Comparison of ENCODE assay signal across 9 cellular contexts in the genomic region with DNA sequence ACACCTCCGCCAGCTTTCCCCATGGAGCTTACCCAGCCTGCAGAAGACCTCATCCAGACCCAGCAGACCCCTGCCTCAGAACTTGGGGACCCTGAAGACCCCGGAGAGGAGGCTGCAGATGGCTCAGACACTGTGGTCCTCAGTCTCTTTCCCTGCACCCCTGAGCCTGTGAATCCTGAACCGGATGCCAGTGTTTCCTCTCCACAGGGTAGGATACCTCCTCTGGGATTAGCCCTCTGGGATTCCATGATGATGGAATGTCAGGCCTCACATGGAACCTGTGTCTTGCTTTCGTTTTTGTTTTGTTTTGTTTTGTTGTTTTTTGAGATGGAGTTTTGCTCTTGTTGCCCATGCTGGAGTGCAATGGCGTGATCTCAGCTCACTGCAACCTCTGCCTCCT. TPM values are rescaled to one million over a fixed set of nuclear protein-coding genes. Genes with fewer than 3 reads are reported as not detected.
DNase-seq lines count a peak whose midpoint lies in the region; ATAC-seq and TF ChIP-seq lines count a peak whose summit lies in the region.
"Had no signal": no experiment of that assay in that cellular context is flagged by ENCODE, and none has a peak within 500 bp of the region (broad histone marks: within the 10 kb centered on the region; RNA-seq: fewer than 3 reads in every experiment).

No MANE protein-coding gene starts in this region.

- no peak for TF ChIP-seq CTCF in chondrocyte (IDR thresholded peaks at IDR 0.05)

- ATAC-seq in stimulated activated naive CD8-positive, alpha-beta T cell treated with anti-CD3 and anti-CD28 coated beads, Interleukin-15, amount 100 ng/mL, for 72 hours = no peak
- no peak for ATAC-seq in HG02938 (IDR thresholded peaks at IDR 0.05; ENCODE audit: unreplicated experiment)

- H3K36me3 Mint-ChIP-seq in activated T-cell treated with anti-CD3 and anti-CD28 coated beads, Interleukin-2, amount 50 U/mL, for 24 hours (ENCODE audit: low read depth) = peaks cover 75% of the 10 kb centered on the region
- peaks cover 13% of the 10 kb centered on the region for H3K36me3 Mint-ChIP-seq in chondrocyte (ENCODE audit: low read depth)

- H3K4me1 Mint-ChIP-seq in activated T-cell treated with anti-CD3 and anti-CD28 coated beads, Interleukin-2, amount 50 U/mL, for 24 hours (ENCODE audit: low read depth) = peaks cover 41% of the 10 kb centered on the region
- H3K4me1 Mint-ChIP-seq in chondrocyte (ENCODE audit: low read depth) = peaks cover 43% of the 10 kb centered on the region
- H3K4me1 Mint-ChIP-seq in stimulated activated naive CD8-positive, alpha-beta T cell treated with anti-CD3 and anti-CD28 coated beads, Interleukin-15, amount 100 ng/mL, for 72 hours = peaks cover 58% of the 10 kb centered on the region

- peak overlapping the region; percentile 98 for H3K4me3 Mint-ChIP-seq in activated T-cell treated with anti-CD3 and anti-CD28 coated beads, Interleukin-2, amount 50 U/mL, for 24 hours
- peak overlapping the region; percentile 93 for H3K4me3 Mint-ChIP-seq in chondrocyte (ENCODE audit: unreplicated experiment)
- H3K4me3 Mint-ChIP-seq in stimulated activated naive CD8-positive, alpha-beta T cell treated with anti-CD3 and anti-CD28 coated beads, Interleukin-15, amount 100 ng/mL, for 72 hours = peak overlapping the region; percentile 92 to 93

- peak overlapping the region; percentile 76 for H3K27ac Mint-ChIP-seq in activated T-cell treated with anti-CD3 and anti-CD28 coated beads, Interleukin-2, amount 50 U/mL, for 24 hours
- H3K27ac Mint-ChIP-seq in chondrocyte (ENCODE audit: unreplicated experiment) = peak overlapping the region; percentile 76
- peak overlapping the region in 1 of 2 donors; percentile 76 for H3K27ac Mint-ChIP-seq in stimulated activated naive CD8-positive, alpha-beta T cell treated with anti-CD3 and anti-CD28 coated beads, Interleukin-15, amount 100 ng/mL, for 72 hours

- no peak for DNase-seq in activated T-cell treated with anti-CD3 and anti-CD28 coated beads, Interleukin-2, amount 50 U/mL, for 24 hours
- DNase-seq in activated T-cell treated with anti-CD3 and anti-CD28 coated beads, Interleukin-2, amount 50 U/mL, for 1 hour = no peak
- DNase-seq in chondrocyte (ENCODE audit: low spot score) (no peak), amygdala (lab: John Stamatoyannopoulos, UW) (no peak)
- no peak for DNase-seq in stimulated activated naive CD8-positive, alpha-beta T cell treated with anti-CD3 and anti-CD28 coated beads, Interleukin-15, amount 100 ng/mL, for 72 hours
- DNase-seq: KG1, SHP77 treated with DMSO at 0.1 percent for 48 hours had no signal

- H3K9me3 Mint-ChIP-seq in activated T-cell treated with anti-CD3 and anti-CD28 coated beads, Interleukin-2, amount 50 U/mL, for 24 hours = no peaks in the 10 kb centered on the region
- H3K9me3 Mint-ChIP-seq in chondrocyte (ENCODE audit: low read depth) = no peaks in the 10 kb centered on the region
- H3K9me3 Mint-ChIP-seq in stimulated activated naive CD8-positive, alpha-beta T cell treated with anti-CD3 and anti-CD28 coated beads, Interleukin-15, amount 100 ng/mL, for 72 hours = no peaks in the 10 kb centered on the region

- no peaks in the 10 kb centered on the region for H3K27me3 Mint-ChIP-seq in activated T-cell treated with anti-CD3 and anti-CD28 coated beads, Interleukin-2, amount 50 U/mL, for 24 hours
- no peaks in the 10 kb centered on the region for H3K27me3 Mint-ChIP-seq in chondrocyte (ENCODE audit: low read depth)
- H3K27me3 Mint-ChIP-seq in stimulated activated naive CD8-positive, alpha-beta T cell treated with anti-CD3 and anti-CD28 coated beads, Interleukin-15, amount 100 ng/mL, for 72 hours = no peaks in the 10 kb centered on the region

RNA-seq across cellular contexts. Expression of gene RFXANK, which starts 1.9 kb away (rescaled TPM):
- total RNA-seq in chondrocyte = 64.8 to 68.9 TPM (median 66.5 TPM) in 3 replicates

RNA-seq across cellular contexts. Expression of gene BORCS8, which starts 2.0 kb away (rescaled TPM):
- 14.5 to 29.6 TPM (median 14.6 TPM) in 3 replicates for total RNA-seq in chondrocyte

RNA-seq across cellular contexts. Expression of gene NR2C2AP, which starts 9.3 kb away (rescaled TPM):
- total RNA-seq in chondrocyte = 6.4 to 13.4 TPM (median 8.3 TPM) in 3 replicates

RNA-seq across cellular contexts. Expression of gene NCAN, which starts 17.8 kb away (rescaled TPM):
- not detected in 3 replicates for total RNA-seq in chondrocyte
- total RNA-seq: liver had no signal

RNA-seq across cellular contexts. Expression of gene MEF2B, which starts 23.9 kb away (rescaled TPM):
- 1.2 to 1.4 TPM in 2 of 3 replicates, not detected in the other for total RNA-seq in chondrocyte
